21 cellular contexts compared by ENCODE assay signal in the genomic region with DNA sequence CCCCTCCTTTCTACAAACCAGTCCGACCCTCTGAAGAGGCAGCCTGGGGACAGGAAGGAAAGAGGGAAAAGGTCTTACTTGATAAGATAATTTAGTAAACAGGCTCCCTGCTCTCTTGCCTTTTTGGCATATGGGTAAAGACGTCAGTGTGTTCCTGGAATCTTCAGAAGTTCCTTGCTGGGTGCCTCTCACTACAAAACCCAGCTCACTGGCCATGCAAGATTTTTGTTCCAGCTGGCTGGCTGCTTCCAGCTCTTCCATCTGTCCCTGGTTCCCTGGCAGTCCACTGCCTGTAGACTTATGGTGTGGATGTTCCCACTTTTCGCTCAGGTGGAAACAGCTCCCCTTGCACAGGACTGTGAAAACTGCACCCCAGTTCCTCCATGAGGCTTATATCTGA. TPM values are rescaled to one million over a fixed set of nuclear protein-coding genes. Genes with fewer than 3 reads are reported as not detected.
"Had no signal": no experiment of that assay in that cellular context is flagged by ENCODE, and none has a peak within 500 bp of the region (broad histone marks: within the 10 kb centered on the region; RNA-seq: fewer than 3 reads in every experiment).

No MANE protein-coding gene starts in this region.

- H3K4me3 ChIP-seq: MG63 had no signal

- H3K27me3 ChIP-seq: MG63 had no signal

- DNase-seq: activated B cell treated with CpG ODN at 0.5 μM for 24 hours; activated CD4-positive, alpha-beta T cell treated with anti-CD3 and anti-CD28 coated beads for 1 hour; activated CD4-positive, alpha-beta T cell treated with anti-CD3 and anti-CD28 coated beads, Interleukin-2, amount 10 ng/mL, durations not matched to agents 24 days and 14 days; activated CD4-positive, alpha-beta T cell treated with anti-CD3 and anti-CD28 coated beads, Interleukin-2, amount 50 U/mL, for 48 hours; activated CD8-positive, alpha-beta memory T cell treated with anti-CD3 and anti-CD28 coated beads, Interleukin-2, amount 10 ng/mL, durations not matched to agents 7 days and 5 days; activated effector memory CD4-positive, alpha-beta T cell treated with Interleukin-2 at 50 U/mL for 16 hours; activated naive CD4-positive, alpha-beta T cell; activated T-cell treated with anti-CD3 and anti-CD28 coated beads, Interleukin-2, amount 50 U/mL, for 24 hours; aorta; MG63; MV-4-11; NCI-H1092 treated with DMSO at 0.1 percent for 48 hours; NCI-H1436; NCI-H1694 treated with DMSO at 0.1 percent for 48 hours; NCI-H2081; NCI-H526; NCI-H82; SIG-M5; T-helper 2 cell; T1000 had no signal

- ATAC-seq: activated CD8-positive, alpha-beta memory T cell treated with anti-CD3 and anti-CD28 coated beads, Interleukin-2, amount 10 ng/mL, durations not matched to agents 7 days and 5 days had no signal

- H3K36me3 ChIP-seq: MG63 had no signal

- H3K9me3 ChIP-seq: MG63 had no signal

RNA-seq across cellular contexts. Expression of a gene that starts 57.4 kb away (rescaled TPM):
- total RNA-seq: OCI-LY7 had no signal
